In genomic region chr11:131465746-131466145, GRCh38 we compare ENCODE assay signal across 2 cellular contexts.
TF ChIP-seq lines count a peak whose summit lies in the region.

No MANE protein-coding gene starts in this region.

TF ChIP-seq in SK-N-SH, 30 proteins besides CTCF, POLR2A, EP300 and RAD21 (continued from another document):
- TF ChIP-seq PBX3 (IDR thresholded peaks at IDR 0.05) (no peak), REST (IDR thresholded peaks at IDR 0.05; ENCODE audit: low read depth, low read length) (no peak), MXI1 (IDR thresholded peaks at IDR 0.05; ENCODE audit: low read depth, low read length) (no peak), FOXJ3 (CRISPR knock-in tag; IDR thresholded peaks at IDR 0.05) (no peak), GATA2 (CRISPR knock-in tag; IDR thresholded peaks at IDR 0.05) (no peak), NRF1 (IDR thresholded peaks at IDR 0.05; ENCODE audit: low read depth, low read length) (no peak)

TF ChIP-seq in SK-N-SH treated with all-trans-retinoic acid at 6 μM for 48 hours, 23 proteins besides CTCF, POLR2A, EP300 and RAD21 (continued from another document):
- TF ChIP-seq, protein P1, sequence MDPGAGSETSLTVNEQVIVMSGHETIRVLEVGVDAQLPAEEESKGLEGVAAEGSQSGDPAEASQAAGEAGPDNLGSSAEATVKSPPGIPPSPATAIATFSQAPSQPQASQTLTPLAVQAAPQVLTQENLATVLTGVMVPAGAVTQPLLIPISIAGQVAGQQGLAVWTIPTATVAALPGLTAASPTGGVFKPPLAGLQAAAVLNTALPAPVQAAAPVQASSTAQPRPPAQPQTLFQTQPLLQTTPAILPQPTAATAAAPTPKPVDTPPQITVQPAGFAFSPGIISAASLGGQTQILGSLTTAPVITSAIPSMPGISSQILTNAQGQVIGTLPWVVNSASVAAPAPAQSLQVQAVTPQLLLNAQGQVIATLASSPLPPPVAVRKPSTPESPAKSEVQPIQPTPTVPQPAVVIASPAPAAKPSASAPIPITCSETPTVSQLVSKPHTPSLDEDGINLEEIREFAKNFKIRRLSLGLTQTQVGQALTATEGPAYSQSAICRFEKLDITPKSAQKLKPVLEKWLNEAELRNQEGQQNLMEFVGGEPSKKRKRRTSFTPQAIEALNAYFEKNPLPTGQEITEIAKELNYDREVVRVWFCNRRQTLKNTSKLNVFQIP (CRISPR knock-in tag; IDR thresholded peaks at IDR 0.05; ENCODE audit: borderline replicate concordance, low read depth) = no peak
